8 cellular contexts compared by ENCODE assay signal in genomic region chr1:23577056-23577985, GRCh38. TPM values are rescaled to one million over a fixed set of nuclear protein-coding genes. Genes with fewer than 3 reads are reported as not detected.
DNase-seq lines count a peak whose midpoint lies in the region; ATAC-seq and TF ChIP-seq lines count a peak whose summit lies in the region.

No MANE protein-coding gene starts in this region.

- H3K36me3 Mint-ChIP-seq in CD4-positive, CD25-positive, alpha-beta regulatory T cell, result peaks cover 4% of the 10 kb centered on the region
- no peaks in the 10 kb centered on the region for H3K36me3 Mint-ChIP-seq in activated T-helper 1 cell treated with anti-CD3 and anti-CD28 coated beads, Interleukin-12 subunit alpha, Interleukin-12 subunit beta, Interleukin-2, Interleukin-4 antibody, amounts not matched to agents 30 ng/mL and 10 ng/mL and 1 ng/mL, durations not matched to agents 14 hours and 24 hours and 36 hours (ENCODE audit: low read depth)
- H3K36me3 Mint-ChIP-seq in stimulated activated memory B cell treated with anti-CD40 and anti-IgM and Interleukin-4, amounts not matched to agents 10 μg/mL and 1 μg/mL and 100 μg/mL, for 72 hours, result no peaks in the 10 kb centered on the region

- peak; percentile 92 to 93 for ATAC-seq in CD4-positive, CD25-positive, alpha-beta regulatory T cell (ENCODE audit: low read depth in 2 of 2)
- ATAC-seq in GM19351 (IDR thresholded peaks at IDR 0.05; ENCODE audit: unreplicated experiment) (peak; percentile 87), HG03520 (IDR thresholded peaks at IDR 0.05; ENCODE audit: unreplicated experiment) (peak; percentile 87), heart left ventricle (peak; percentile 52 to 86 (median 82)), HG03025 (IDR thresholded peaks at IDR 0.05; ENCODE audit: low FRiP score, unreplicated experiment) (no peak)
- peak; percentile 93 for ATAC-seq in stimulated activated memory B cell treated with anti-CD40 and anti-IgM and Interleukin-4, amounts not matched to agents 10 μg/mL and 1 μg/mL and 100 μg/mL, for 72 hours

- peak in 2 of 3 donors; percentile 34 to 81 for DNase-seq in CD4-positive, CD25-positive, alpha-beta regulatory T cell
- DNase-seq in activated T-helper 1 cell treated with anti-CD3 and anti-CD28 coated beads, Interleukin-12 subunit alpha, Interleukin-12 subunit beta, Interleukin-2, Interleukin-4 antibody, amounts not matched to agents 30 ng/mL and 10 ng/mL and 1 ng/mL, durations not matched to agents 14 hours and 24 hours and 36 hours (ENCODE audit: low spot score), result no peak
- peak in 4 of 5 donors; percentile 56 to 71 (median 66) for DNase-seq in heart left ventricle
- DNase-seq in NCI-H748 (lab: John Stamatoyannopoulos, UW; ENCODE audit: unreplicated experiment), result no peak

- 31 to 50% (median 43%) methylated on average over 11 of the region's 11 CpGs for WGBS in heart left ventricle, 4 donors

- H3K4me1 Mint-ChIP-seq in CD4-positive, CD25-positive, alpha-beta regulatory T cell, result peaks cover 13 to 51% (median 34%) of the 10 kb centered on the region in 4 donors
- H3K4me1 Mint-ChIP-seq in activated T-helper 1 cell treated with anti-CD3 and anti-CD28 coated beads, Interleukin-12 subunit alpha, Interleukin-12 subunit beta, Interleukin-2, Interleukin-4 antibody, amounts not matched to agents 30 ng/mL and 10 ng/mL and 1 ng/mL, durations not matched to agents 14 hours and 24 hours and 36 hours (ENCODE audit: low read depth), result peaks cover 30% of the 10 kb centered on the region
- H3K4me1 Mint-ChIP-seq in stimulated activated memory B cell treated with anti-CD40 and anti-IgM and Interleukin-4, amounts not matched to agents 10 μg/mL and 1 μg/mL and 100 μg/mL, for 72 hours, result peaks cover 74% of the 10 kb centered on the region

- peaks cover 9% of the 10 kb centered on the region for H3K27me3 Mint-ChIP-seq in CD4-positive, CD25-positive, alpha-beta regulatory T cell
- H3K27me3 Mint-ChIP-seq in activated T-helper 1 cell treated with anti-CD3 and anti-CD28 coated beads, Interleukin-12 subunit alpha, Interleukin-12 subunit beta, Interleukin-2, Interleukin-4 antibody, amounts not matched to agents 30 ng/mL and 10 ng/mL and 1 ng/mL, durations not matched to agents 14 hours and 24 hours and 36 hours (ENCODE audit: insufficient read depth), result peaks cover 2% of the 10 kb centered on the region
- H3K27me3 Mint-ChIP-seq in stimulated activated memory B cell treated with anti-CD40 and anti-IgM and Interleukin-4, amounts not matched to agents 10 μg/mL and 1 μg/mL and 100 μg/mL, for 72 hours, result no peaks in the 10 kb centered on the region

- peaks cover 28% of the 10 kb centered on the region for H3K4me1 ChIP-seq in CD4-positive, CD25-positive, alpha-beta regulatory T cell (ENCODE audit: control insufficient read depth, insufficient read depth, low read length, poor library complexity, severe bottlenecking)
- H3K4me1 ChIP-seq in heart left ventricle, result peaks cover 0 to 53% (median 34%) of the 10 kb centered on the region in 12 donors

- peak overlapping the region; percentile 32 to 93 (median 60) for H3K27ac Mint-ChIP-seq in CD4-positive, CD25-positive, alpha-beta regulatory T cell
- peak overlapping the region; percentile 61 for H3K27ac Mint-ChIP-seq in activated T-helper 1 cell treated with anti-CD3 and anti-CD28 coated beads, Interleukin-12 subunit alpha, Interleukin-12 subunit beta, Interleukin-2, Interleukin-4 antibody, amounts not matched to agents 30 ng/mL and 10 ng/mL and 1 ng/mL, durations not matched to agents 14 hours and 24 hours and 36 hours
- peak overlapping the region; percentile 90 for H3K27ac Mint-ChIP-seq in stimulated activated memory B cell treated with anti-CD40 and anti-IgM and Interleukin-4, amounts not matched to agents 10 μg/mL and 1 μg/mL and 100 μg/mL, for 72 hours

- TF ChIP-seq CTCF in heart left ventricle (IDR thresholded peaks at IDR 0.05), result no peak

- intact Hi-C loops in activated T-helper 1 cell treated with anti-CD3 and anti-CD28 coated beads, Interleukin-12 subunit alpha, Interleukin-12 subunit beta, Interleukin-2, Interleukin-4 antibody, amounts not matched to agents 30 ng/mL and 10 ng/mL and 1 ng/mL, durations not matched to agents 14 hours and 24 hours and 36 hours (cut with micrococcal nuclease), result loop anchor here (1.0 kb wide), 6 partner anchors 13 to 58 kb away; partner anchors contain the start of gene ID3
- intact Hi-C loops in heart left ventricle (cut with DNase I), result loop anchor here in 1 of 10 donors (1.0 kb wide), 1 partner anchor 15 kb away; no protein-coding TSS in a partner anchor

- H3K4me3 Mint-ChIP-seq in CD4-positive, CD25-positive, alpha-beta regulatory T cell, result peak overlapping the region in 3 of 4 donors; percentile 35 to 75 (median 44)
- H3K4me3 Mint-ChIP-seq in activated T-helper 1 cell treated with anti-CD3 and anti-CD28 coated beads, Interleukin-12 subunit alpha, Interleukin-12 subunit beta, Interleukin-2, Interleukin-4 antibody, amounts not matched to agents 30 ng/mL and 10 ng/mL and 1 ng/mL, durations not matched to agents 14 hours and 24 hours and 36 hours, result peak overlapping the region; percentile 45
- peak overlapping the region; percentile 80 for H3K4me3 Mint-ChIP-seq in stimulated activated memory B cell treated with anti-CD40 and anti-IgM and Interleukin-4, amounts not matched to agents 10 μg/mL and 1 μg/mL and 100 μg/mL, for 72 hours

- H3K4me3 ChIP-seq in CD4-positive, CD25-positive, alpha-beta regulatory T cell (ENCODE audit: low read depth, low read length), result peak overlapping the region; percentile 24
- H3K4me3 ChIP-seq in heart left ventricle, result peak overlapping the region in 8 of 12 donors; percentile 5 to 43 (median 26)

- H3K9me3 Mint-ChIP-seq in CD4-positive, CD25-positive, alpha-beta regulatory T cell, result no peaks in the 10 kb centered on the region
- H3K9me3 Mint-ChIP-seq in activated T-helper 1 cell treated with anti-CD3 and anti-CD28 coated beads, Interleukin-12 subunit alpha, Interleukin-12 subunit beta, Interleukin-2, Interleukin-4 antibody, amounts not matched to agents 30 ng/mL and 10 ng/mL and 1 ng/mL, durations not matched to agents 14 hours and 24 hours and 36 hours, result no peaks in the 10 kb centered on the region
- H3K9me3 Mint-ChIP-seq in stimulated activated memory B cell treated with anti-CD40 and anti-IgM and Interleukin-4, amounts not matched to agents 10 μg/mL and 1 μg/mL and 100 μg/mL, for 72 hours, result peaks cover 3% of the 10 kb centered on the region

- TF ChIP-seq POLR2A in heart left ventricle (IDR thresholded peaks at IDR 0.05), result no peak

- no peaks in the 10 kb centered on the region for H3K27me3 ChIP-seq in CD4-positive, CD25-positive, alpha-beta regulatory T cell (ENCODE audit: control insufficient read depth, insufficient read depth, low read length)
- H3K27me3 ChIP-seq in heart left ventricle, result no peaks in the 10 kb centered on the region

- no peaks in the 10 kb centered on the region for H3K36me3 ChIP-seq in CD4-positive, CD25-positive, alpha-beta regulatory T cell (ENCODE audit: control insufficient read depth, insufficient read depth, low read length)
- no peaks in the 10 kb centered on the region for H3K36me3 ChIP-seq in heart left ventricle

- peak overlapping the region; percentile 49 for H3K27ac ChIP-seq in CD4-positive, CD25-positive, alpha-beta regulatory T cell (ENCODE audit: insufficient read depth, low read length, poor library complexity, severe bottlenecking)
- H3K27ac ChIP-seq in heart left ventricle, result peak overlapping the region; percentile 40 to 87 (median 79)

- H3K9me3 ChIP-seq in CD4-positive, CD25-positive, alpha-beta regulatory T cell (ENCODE audit: control insufficient read depth in 2 of 2, low read length in 2 of 2), result no peaks in the 10 kb centered on the region
- H3K9me3 ChIP-seq in heart left ventricle, result no peaks in the 10 kb centered on the region

RNA-seq across cellular contexts. Expression of gene ID3, which starts 18.0 kb away (rescaled TPM):
- 51.1 TPM for total RNA-seq in CD4-positive, CD25-positive, alpha-beta regulatory T cell
- 10 to 100 TPM; 35.9 to 56.9 (median 48.0) TPM for polyA plus RNA-seq in CD4-positive, CD25-positive, alpha-beta regulatory T cell
- total RNA-seq in activated T-helper 1 cell treated with anti-CD3 and anti-CD28 coated beads, Interleukin-12 subunit alpha, Interleukin-12 subunit beta, Interleukin-2, Interleukin-4 antibody, amounts not matched to agents 30 ng/mL and 10 ng/mL and 1 ng/mL, durations not matched to agents 14 hours and 24 hours and 36 hours, result 20.8 and 22.9 TPM in 2 replicates
- total RNA-seq in heart left ventricle, result 100 to 1,000 TPM in 3 of 9 donors, 10 to 100 TPM in 6; 57.5 to 185 (median 91.0) TPM
- 100 to 1,000 TPM in 1 of 2 donors, 10 to 100 TPM in 1; 55.3 to 153 TPM for polyA plus RNA-seq in heart left ventricle

RNA-seq across cellular contexts. Expression of gene E2F2, which starts 46.3 kb away (rescaled TPM):
- total RNA-seq in CD4-positive, CD25-positive, alpha-beta regulatory T cell, result 13.8 TPM
- polyA plus RNA-seq in CD4-positive, CD25-positive, alpha-beta regulatory T cell, result 1 to 10 TPM; 2.3 to 7.1 (median 3.7) TPM
- total RNA-seq in activated T-helper 1 cell treated with anti-CD3 and anti-CD28 coated beads, Interleukin-12 subunit alpha, Interleukin-12 subunit beta, Interleukin-2, Interleukin-4 antibody, amounts not matched to agents 30 ng/mL and 10 ng/mL and 1 ng/mL, durations not matched to agents 14 hours and 24 hours and 36 hours, result 32.0 and 33.5 TPM in 2 replicates
- 1 to 10 TPM in 1 of 9 donors, under 1 TPM in 7, not detected in 1; 0.07 to 2.7 (median 0.21) TPM for total RNA-seq in heart left ventricle
- polyA plus RNA-seq in heart left ventricle, result under 1 TPM; 0.04 to 0.12 TPM

Comparison
In these comparisons a context has a peak if more than half of its experiments do, and no peak if none do; other contexts are left out.
1. DNase-seq: peak in CD4-positive, CD25-positive, alpha-beta regulatory T cell (2 of 3) and heart left ventricle (4 of 5); none in activated T-helper 1 cell treated with anti-CD3 and anti-CD28 coated beads, Interleukin-12 subunit alpha, Interleukin-12 subunit beta, Interleukin-2, Interleukin-4 antibody, amounts not matched to agents 30 ng/mL and 10 ng/mL and 1 ng/mL, durations not matched to agents 14 hours and 24 hours and 36 hours (single experiment) and NCI-H748 (single experiment).
2. Peak in every context shown above with its lines, with median percentiles within 50 percentile points of each other: H3K27ac Mint-ChIP-seq and H3K4me3 Mint-ChIP-seq.